9 cellular contexts compared by ENCODE assay signal in genomic region chr3:156174229-156174847, GRCh38. TPM values are rescaled to one million over a fixed set of nuclear protein-coding genes. Genes with fewer than 3 reads are reported as not detected.
A peak's percentile ranks its signal among the peaks of the same experiment; 100 is the strongest.
DNase-seq lines count a peak whose midpoint lies in the region; ATAC-seq and TF ChIP-seq lines count a peak whose summit lies in the region.
"Had no signal": no experiment of that assay in that cellular context is flagged by ENCODE, and none has a peak within 500 bp of the region (broad histone marks: within the 10 kb centered on the region; RNA-seq: fewer than 3 reads in every experiment).

No MANE protein-coding gene starts in this region.

- TF ChIP-seq CTCF in RWPE2 (IDR thresholded peaks at IDR 0.05; ENCODE audit: poor library complexity, severe bottlenecking): peak; percentile 34

- H3K36me3 ChIP-seq in RWPE2 (ENCODE audit: low read depth): no peaks in the 10 kb centered on the region
- H3K36me3 ChIP-seq: BLaER1 treated with 17β-estradiol and CSF1 and Interleukin-3, amounts not matched to agents 10 nM and 100 nM had no signal

- H3K4me1 ChIP-seq in RWPE2 (ENCODE audit: insufficient read depth, poor library complexity, severe bottlenecking): no peaks in the 10 kb centered on the region
- H3K4me1 ChIP-seq: BLaER1 treated with 17β-estradiol and CSF1 and Interleukin-3, amounts not matched to agents 10 nM and 100 nM had no signal

- ATAC-seq in RWPE2 (ENCODE audit: low read depth) (peak; percentile 57; the same call in 1 of the 3 replicates), HG03025 (IDR thresholded peaks at IDR 0.05; ENCODE audit: low FRiP score, unreplicated experiment) (no peak)

- no peaks in the 10 kb centered on the region for H3K27me3 ChIP-seq in RWPE2 (ENCODE audit: insufficient read depth, poor library complexity, severe bottlenecking)
- H3K27me3 ChIP-seq: BLaER1 treated with 17β-estradiol and CSF1 and Interleukin-3, amounts not matched to agents 10 nM and 100 nM had no signal

- DNase-seq in NCI-H2029 (lab: John Stamatoyannopoulos, UW): peak; percentile 1
- DNase-seq in NCI-H2029 treated with DMSO at 0.1 percent for 48 hours (lab: John Stamatoyannopoulos, UW): no peak
- DNase-seq in RWPE2 (ENCODE audit: low spot score): no peak
- peak; percentile 50 for DNase-seq in glomerular endothelial cell (ENCODE audit: extremely low read depth, low read depth, low spot score)
- peak; percentile 57 for DNase-seq in stromal cell of bone marrow (ENCODE audit: low read depth)
- no peak for DNase-seq in HuH-7 (ENCODE audit: low spot score)
- no peak for DNase-seq in stimulated activated CD4-positive, alpha-beta T cell treated with anti-CD3 and anti-CD28 coated beads, Interleukin-2, amount 100 ng/mL, for 48 hours

- H3K4me3 ChIP-seq in RWPE2 (ENCODE audit: severe bottlenecking): no peak overlapping the region
- H3K4me3 ChIP-seq: BLaER1 treated with 17β-estradiol and CSF1 and Interleukin-3, amounts not matched to agents 10 nM and 100 nM had no signal

- no peaks in the 10 kb centered on the region for H3K9me3 ChIP-seq in RWPE2 (ENCODE audit: severe bottlenecking)

- no peak overlapping the region for H3K27ac ChIP-seq in RWPE2 (ENCODE audit: poor library complexity, severe bottlenecking)
- H3K27ac ChIP-seq: BLaER1 treated with 17β-estradiol and CSF1 and Interleukin-3, amounts not matched to agents 10 nM and 100 nM had no signal

RNA-seq across cellular contexts. Expression of gene KCNAB1, which starts 54.0 kb away (rescaled TPM):
- total RNA-seq in glomerular endothelial cell: 0.70 and 3.4 TPM in 2 replicates

Comparison
In these comparisons a context has a peak if more than half of its experiments do, and no peak if none do; other contexts are left out.
1. DNase-seq: peak in NCI-H2029 (single experiment), glomerular endothelial cell (single experiment) and stromal cell of bone marrow (single experiment); none in NCI-H2029 treated with DMSO at 0.1 percent for 48 hours (single experiment), RWPE2 (single experiment), HuH-7 (single experiment) and stimulated activated CD4-positive, alpha-beta T cell treated with anti-CD3 and anti-CD28 coated beads, Interleukin-2, amount 100 ng/mL, for 48 hours (0 of 2).